In the genomic region with DNA sequence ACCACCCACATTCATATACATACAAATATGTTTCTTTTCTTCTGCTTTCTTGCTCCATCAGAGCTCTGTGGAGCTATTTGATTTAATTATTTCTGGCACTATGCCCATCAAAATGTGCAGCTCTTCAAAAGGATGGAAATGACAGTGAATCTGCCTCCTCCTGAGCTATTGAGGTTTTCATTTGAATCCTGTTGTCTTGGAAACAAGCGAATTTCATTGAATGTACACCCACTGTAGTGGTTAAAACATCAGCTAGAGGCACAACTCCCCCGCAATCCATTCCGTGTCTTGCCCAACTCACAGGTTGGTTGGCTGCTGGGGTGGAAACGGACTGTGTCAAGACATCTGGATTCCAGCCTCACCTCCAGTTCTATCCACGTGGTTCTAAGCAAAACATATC, we compare ENCODE assay signal across 20 cellular contexts.
"Had no signal": no experiment of that assay in that cellular context is flagged by ENCODE, and none has a peak within 500 bp of the region (broad histone marks: within the 10 kb centered on the region; RNA-seq: fewer than 3 reads in every experiment).

No MANE protein-coding gene starts in this region.

- H2AFZ ChIP-seq: neural progenitor cell had no signal

- H3K9ac ChIP-seq: neural progenitor cell had no signal

- H3K9me3 ChIP-seq: left ventricle myocardium inferior, prostate gland, upper lobe of left lung had no signal

- H3K4me3 ChIP-seq: left ventricle myocardium inferior, neural progenitor cell, prostate gland, skin epidermis, upper lobe of left lung had no signal

- H3K4me1 ChIP-seq: neural progenitor cell, prostate gland, upper lobe of left lung had no signal

- DNase-seq: activated CD4-positive, alpha-beta memory T cell treated with anti-CD3 and anti-CD28 coated beads, Interleukin-2, amount 10 ng/mL, durations not matched to agents 7 days and 5 days; activated CD4-positive, alpha-beta T cell treated with anti-CD3 and anti-CD28 coated beads for 48 hours; activated CD4-positive, CD25-positive, alpha-beta regulatory T cell; activated CD8-positive, alpha-beta memory T cell treated with anti-CD3 and anti-CD28 coated beads, Interleukin-2, amount 10 ng/mL, durations not matched to agents 7 days and 5 days; activated naive CD4-positive, alpha-beta T cell treated with anti-CD3 and anti-CD28 coated beads for 36 hours; activated naive CD8-positive, alpha-beta T cell treated with anti-CD3 and anti-CD28 coated beads, Interleukin-2, amount 50 U/mL, for 24 hours; aorta; brain microvascular endothelial cell; cortex of kidney; erythroblast; left ventricle myocardium inferior; naive B cell; right cardiac atrium; stimulated activated naive CD8-positive, alpha-beta T cell treated with anti-CD3 and anti-CD28 coated beads, Interleukin-15, amount 100 ng/mL, for 72 hours; T-helper 9 cell; upper lobe of left lung had no signal

- H3K36me3 ChIP-seq: brain microvascular endothelial cell, left ventricle myocardium inferior, neural progenitor cell, prostate gland, upper lobe of left lung had no signal

- H3K4me2 ChIP-seq: neural progenitor cell had no signal

- H3K27ac ChIP-seq: brain microvascular endothelial cell, left ventricle myocardium inferior, neural progenitor cell, prostate gland, skin epidermis, upper lobe of left lung had no signal

- H3K27me3 ChIP-seq: brain microvascular endothelial cell, neural progenitor cell, upper lobe of left lung had no signal

- ATAC-seq: activated CD8-positive, alpha-beta memory T cell treated with anti-CD3 and anti-CD28 coated beads, Interleukin-2, amount 10 ng/mL, durations not matched to agents 7 days and 5 days; activated naive CD8-positive, alpha-beta T cell treated with anti-CD3 and anti-CD28 coated beads, Interleukin-2, amount 50 U/mL, for 24 hours; activated T-helper 17 cell treated with anti-CD3 and anti-CD28 coated beads, Interleukin-2, amount 50 U/mL, for 72 hours; right cardiac atrium; stimulated activated naive CD8-positive, alpha-beta T cell treated with anti-CD3 and anti-CD28 coated beads, Interleukin-15, amount 100 ng/mL, for 72 hours had no signal
